ENCODE assay signal across 28 cellular contexts in genomic region chr20:58568441-58568931, GRCh38. TPM values are rescaled to one million over a fixed set of nuclear protein-coding genes. Genes with fewer than 3 reads are reported as not detected.
DNase-seq lines count a peak whose midpoint lies in the region; ATAC-seq, FAIRE-seq and TF ChIP-seq lines count a peak whose summit lies in the region.
"Had no signal": no experiment of that assay in that cellular context is flagged by ENCODE, and none has a peak within 500 bp of the region (broad histone marks: within the 10 kb centered on the region; RNA-seq: fewer than 3 reads in every experiment).

No MANE protein-coding gene starts in this region.

- H3K27ac ChIP-seq in HepG2 (ENCODE audit: extremely low read length, insufficient read depth, low read length): no peak overlapping the region
- no peak overlapping the region for H3K27ac ChIP-seq in right lobe of liver
- peak overlapping the region; percentile 65 for H3K27ac ChIP-seq in hepatocyte
- no peak overlapping the region for H3K27ac ChIP-seq in trophoblast cell (ENCODE audit: low read depth, low read length)
- H3K27ac ChIP-seq in pancreas: no peak overlapping the region
- H3K27ac ChIP-seq: A549, gastroesophageal sphincter, neural progenitor cell, PC-9, upper lobe of right lung had no signal

- H2AK5ac ChIP-seq in trophoblast cell (ENCODE audit: low read length): peak overlapping the region; percentile 44

- H3K23ac ChIP-seq in trophoblast cell (ENCODE audit: low read length): no peak overlapping the region

- intact Hi-C loops in HepG2 (cut with micrococcal nuclease; ENCODE audit: unreplicated experiment): no loop called here
- intact Hi-C loops in right lobe of liver (cut with DNase I): no loop called here
- intact Hi-C loops in Caco-2 (cut with micrococcal nuclease; ENCODE audit: unreplicated experiment): no loop called here
- intact Hi-C loops in pancreas (cut with DNase I): no loop called here

- no peak overlapping the region for H3K4me3 Mint-ChIP-seq in Caco-2 (ENCODE audit: unreplicated experiment)
- H3K4me3 Mint-ChIP-seq: activated CD8-positive, alpha-beta T cell treated with anti-CD3 and anti-CD28 coated beads for 36 hours; activated T-helper 1 cell treated with anti-CD3 and anti-CD28 coated beads, Interleukin-12 subunit alpha, Interleukin-12 subunit beta, Interleukin-2, Interleukin-4 antibody, amounts not matched to agents 30 ng/mL and 10 ng/mL and 1 ng/mL, durations not matched to agents 14 hours and 24 hours and 36 hours; CD4-positive, alpha-beta memory T cell; neural progenitor cell; stimulated activated naive B cell treated with anti-CD40 and anti-IgM and Interleukin-4, amounts not matched to agents 10 μg/mL and 1 μg/mL and 100 μg/mL, for 72 hours had no signal

- H3K9ac ChIP-seq in HepG2 (ENCODE audit: insufficient read depth, low read depth, low read length): no peak overlapping the region
- no peak overlapping the region for H3K9ac ChIP-seq in trophoblast cell (ENCODE audit: low read length)
- H3K9ac ChIP-seq: neural progenitor cell had no signal

- 6% methylated on average over 14 of the region's 17 CpGs for WGBS in HepG2 (ENCODE audit: low lambda C conversion rate)
- WGBS in right lobe of liver (ENCODE audit: insufficient coverage, low coverage, low lambda C conversion rate, missing lambda C conversion rate): 77% methylated on average over 9 of the region's 17 CpGs
- 76% methylated on average over 16 of the region's 17 CpGs for WGBS in hepatocyte (ENCODE audit: low lambda C conversion rate, missing lambda C conversion rate)
- no CpG with 5 or more reads among the region's 17 CpGs for WGBS in trophoblast cell (ENCODE audit: extremely low coverage, insufficient coverage, insufficient read length)
- 51 to 56% methylated on average over 17 of the region's 17 CpGs for WGBS in pancreas, 2 donors

- H3K27ac Mint-ChIP-seq in Caco-2 (ENCODE audit: unreplicated experiment): no peak overlapping the region
- H3K27ac Mint-ChIP-seq: activated CD8-positive, alpha-beta T cell treated with anti-CD3 and anti-CD28 coated beads for 36 hours; activated T-helper 1 cell treated with anti-CD3 and anti-CD28 coated beads, Interleukin-12 subunit alpha, Interleukin-12 subunit beta, Interleukin-2, Interleukin-4 antibody, amounts not matched to agents 30 ng/mL and 10 ng/mL and 1 ng/mL, durations not matched to agents 14 hours and 24 hours and 36 hours; CD4-positive, alpha-beta memory T cell; neural progenitor cell; progenitor cell of endocrine pancreas; stimulated activated naive B cell treated with anti-CD40 and anti-IgM and Interleukin-4, amounts not matched to agents 10 μg/mL and 1 μg/mL and 100 μg/mL, for 72 hours had no signal

- peak overlapping the region; percentile 37 for H2BK12ac ChIP-seq in trophoblast cell (ENCODE audit: low read length)

- POLR2A ChIA-PET in HepG2 (lab: Yijun Ruan, JAX) (no interaction called here), Caco-2 (lab: Charles Lee) (no interaction called here)

- BruUV-seq in HepG2 (replicated peaks; lab: Mats Ljungman, UMichigan): no TSS peak
- BruUV-seq in Caco-2 (replicated peaks; lab: Mats Ljungman, UMichigan): no TSS peak

- peaks cover 22 to 80% of the 10 kb centered on the region in 2 experiments; a peak in 4 of 5 replicates for H3K27me3 ChIP-seq in HepG2 (ENCODE audit: control insufficient read depth in 1 of 2, insufficient read depth in 2 of 2, low read length in 2 of 2)
- H3K27me3 ChIP-seq in right lobe of liver: no peaks in the 10 kb centered on the region
- no peaks in the 10 kb centered on the region for H3K27me3 ChIP-seq in hepatocyte
- no peaks in the 10 kb centered on the region for H3K27me3 ChIP-seq in trophoblast cell (ENCODE audit: insufficient read depth, low read length)
- H3K27me3 ChIP-seq in Caco-2 (replicated peaks; ENCODE audit: control insufficient read depth, insufficient read depth, low read length): no peaks in the 10 kb centered on the region
- no peaks in the 10 kb centered on the region for H3K27me3 ChIP-seq in pancreas
- H3K27me3 ChIP-seq: gastroesophageal sphincter, neural progenitor cell had no signal

- TF ChIP-seq CTCF in HepG2 (CRISPR knock-in tag; IDR thresholded peaks at IDR 0.05) (no peak), right lobe of liver (IDR thresholded peaks at IDR 0.05) (no peak), hepatocyte (IDR thresholded peaks at IDR 0.05; ENCODE audit: poor library complexity) (no peak), Caco-2 (IDR thresholded peaks at IDR 0.05; ENCODE audit: insufficient read depth in 1 of 2, low read depth in 1 of 2, low read length in 1 of 2, severe bottlenecking in 1 of 2, unreplicated experiment in 1 of 2) (no peak), pancreas (IDR thresholded peaks at IDR 0.05) (no peak)

- no peak for DNase-seq in HepG2 (ENCODE audit: low spot score)
- DNase-seq in right lobe of liver: no peak
- DNase-seq in hepatocyte (ENCODE audit: low spot score): no peak
- DNase-seq in trophoblast cell: no peak
- no peak for DNase-seq in T-helper 2 cell
- DNase-seq in Caco-2: no peak
- no peak for DNase-seq in pancreas
- DNase-seq: activated CD8-positive, alpha-beta memory T cell treated with anti-CD3 and anti-CD28 coated beads, Interleukin-2, amount 50 U/mL, for 48 hours; activated CD8-positive, alpha-beta T cell treated with anti-CD3 and anti-CD28 coated beads for 36 hours; activated naive CD4-positive, alpha-beta T cell treated with anti-CD3 and anti-CD28 coated beads, Interleukin-2, amount 50 U/mL, for 16 hours; CD4-positive, alpha-beta memory T cell; DMS153; hypothalamus; Kasumi-1; NCI-H1417; NCI-H2029 treated with DMSO at 0.1 percent for 48 hours; NCI-H524 treated with DMSO at 0.1 percent for 48 hours; PC-9; stimulated activated naive B cell treated with anti-CD40 and anti-IgM and Interleukin-4, amounts not matched to agents 10 μg/mL and 1 μg/mL and 100 μg/mL, for 72 hours; substantia nigra; upper lobe of right lung had no signal

- H3K9me3 ChIP-seq in HepG2 (ENCODE audit: low read length): no peaks in the 10 kb centered on the region
- no peaks in the 10 kb centered on the region for H3K9me3 ChIP-seq in right lobe of liver
- no peaks in the 10 kb centered on the region for H3K9me3 ChIP-seq in hepatocyte (ENCODE audit: low read depth)
- no peaks in the 10 kb centered on the region for H3K9me3 ChIP-seq in trophoblast cell (ENCODE audit: insufficient read depth, low read depth, low read length)
- 0 out of 2 replicates have a peak, but pooled peaks cover 5% of the 10 kb centered on the region for H3K9me3 ChIP-seq in Caco-2
- H3K9me3 ChIP-seq in pancreas: no peaks in the 10 kb centered on the region
- H3K9me3 ChIP-seq: HAP-1, upper lobe of right lung had no signal

- H4K20me1 ChIP-seq in HepG2 (ENCODE audit: insufficient read depth, low read length) (no peaks in the 10 kb centered on the region; the same call in 1 of the 2 replicates), hepatocyte (ENCODE audit: insufficient read depth, poor library complexity, severe bottlenecking) (no peaks in the 10 kb centered on the region)

- H3K36me3 ChIP-seq in HepG2 (replicated peaks in 1 of 2; ENCODE audit: control insufficient read depth in 1 of 2, insufficient read depth in 2 of 2, low read length in 2 of 2): no peaks in the 10 kb centered on the region
- H3K36me3 ChIP-seq in right lobe of liver: no peaks in the 10 kb centered on the region
- H3K36me3 ChIP-seq in hepatocyte (replicated peaks; ENCODE audit: insufficient read depth, low read depth): no peaks in the 10 kb centered on the region
- no peaks in the 10 kb centered on the region for H3K36me3 ChIP-seq in trophoblast cell (ENCODE audit: control insufficient read depth in 1 of 2, insufficient read depth in 2 of 2, low read length in 2 of 2)
- no peaks in the 10 kb centered on the region for H3K36me3 ChIP-seq in Caco-2 (ENCODE audit: control insufficient read depth, insufficient read depth, low read length)
- H3K36me3 ChIP-seq in pancreas: no peaks in the 10 kb centered on the region
- H3K36me3 ChIP-seq: gastroesophageal sphincter, HAP-1, neural progenitor cell, upper lobe of right lung had no signal

- peak overlapping the region; percentile 39 for H3K4ac ChIP-seq in trophoblast cell (ENCODE audit: low read depth, low read length)

- H3K79me2 ChIP-seq in HepG2 (ENCODE audit: insufficient read depth, low read length): no peaks in the 10 kb centered on the region
- H3K79me2 ChIP-seq in hepatocyte: no peaks in the 10 kb centered on the region
- no peaks in the 10 kb centered on the region for H3K79me2 ChIP-seq in trophoblast cell (ENCODE audit: control insufficient read depth, insufficient read depth, low read length, poor library complexity)

- TF ChIP-seq POLR2A in HepG2 (IDR thresholded peaks at IDR 0.05; ENCODE audit: insufficient read depth in 1 of 2, low read depth in 2 of 2, low read length in 2 of 2): no peak
- TF ChIP-seq POLR2A in right lobe of liver (IDR thresholded peaks at IDR 0.05): no peak

- FAIRE-seq in HepG2 (lab: Jason Lieb, UNC) (no peak), pancreas (lab: Jason Lieb, UNC) (no peak)
- FAIRE-seq: A549 had no signal

- no peak overlapping the region for H2BK5ac ChIP-seq in trophoblast cell (ENCODE audit: low read depth, low read length, poor library complexity)

- no peak overlapping the region for H4K8ac ChIP-seq in trophoblast cell (ENCODE audit: low read depth, low read length)

- no peak for TF ChIP-seq RAD21 in HepG2 (CRISPR knock-in tag; IDR thresholded peaks at IDR 0.05)

- H3K4me2 ChIP-seq in HepG2 (ENCODE audit: low read depth, low read length) (no peak overlapping the region), hepatocyte (no peak overlapping the region), trophoblast cell (ENCODE audit: low read length) (no peak overlapping the region)
- H3K4me2 ChIP-seq: A549, neural progenitor cell, PC-9 had no signal

- no peak overlapping the region for H3K14ac ChIP-seq in trophoblast cell (ENCODE audit: low read length)

- peaks cover 8% of the 10 kb centered on the region for H3K79me1 ChIP-seq in trophoblast cell (ENCODE audit: low read length)

- no peaks in the 10 kb centered on the region for H3K9me3 Mint-ChIP-seq in Caco-2 (ENCODE audit: unreplicated experiment)
- H3K9me3 Mint-ChIP-seq: activated T-helper 1 cell treated with anti-CD3 and anti-CD28 coated beads, Interleukin-12 subunit alpha, Interleukin-12 subunit beta, Interleukin-2, Interleukin-4 antibody, amounts not matched to agents 30 ng/mL and 10 ng/mL and 1 ng/mL, durations not matched to agents 14 hours and 24 hours and 36 hours had no signal

- in situ Hi-C loops in HepG2 (cut with HindIII; ENCODE audit: extremely low pct_ligation_motif_present, low pct_unique_long_range_greater_than_20kb): no loop called here

- H4K12ac ChIP-seq in trophoblast cell (ENCODE audit: low read depth, low read length): no peak overlapping the region

- peak overlapping the region; percentile 10 for H4K91ac ChIP-seq in trophoblast cell (ENCODE audit: low read depth, low read length)

- no peak overlapping the region for H2AFZ ChIP-seq in HepG2 (ENCODE audit: low read length)
- H2AFZ ChIP-seq in hepatocyte: no peak overlapping the region
- H2AFZ ChIP-seq in trophoblast cell (ENCODE audit: insufficient read depth, low read length, poor library complexity): no peak overlapping the region
- H2AFZ ChIP-seq: neural progenitor cell, PC-9 had no signal

- CTCF ChIA-PET in HepG2 (lab: Yijun Ruan, JAX; ENCODE audit: low intra/inter-chr PET ratio, low total read pairs) (no interaction called here), Caco-2 (lab: Charles Lee) (no interaction called here)

- no peaks in the 10 kb centered on the region for H3K9me2 ChIP-seq in hepatocyte (replicated peaks; ENCODE audit: insufficient read depth)

- peak overlapping the region; percentile 36 for H2BK120ac ChIP-seq in trophoblast cell (ENCODE audit: insufficient read depth, low read length, poor library complexity)

- peaks cover 18% of the 10 kb centered on the region for H3K4me1 Mint-ChIP-seq in Caco-2 (ENCODE audit: low read depth, unreplicated experiment)
- H3K4me1 Mint-ChIP-seq: stimulated activated naive B cell treated with anti-CD40 and anti-IgM and Interleukin-4, amounts not matched to agents 10 μg/mL and 1 μg/mL and 100 μg/mL, for 72 hours had no signal

- no peak overlapping the region for H3K18ac ChIP-seq in trophoblast cell (ENCODE audit: low read length)

- no peaks in the 10 kb centered on the region for H3K27me3 Mint-ChIP-seq in Caco-2 (ENCODE audit: insufficient read depth, unreplicated experiment)

- H3K36me3 Mint-ChIP-seq in Caco-2 (ENCODE audit: insufficient read depth, unreplicated experiment): no peaks in the 10 kb centered on the region
- H3K36me3 Mint-ChIP-seq: CD4-positive, alpha-beta memory T cell; neural progenitor cell had no signal

- no peak overlapping the region for H3K4me3 ChIP-seq in HepG2 (replicated peaks in 1 of 3; ENCODE audit: insufficient read depth in 1 of 3, low read depth in 2 of 3, low read length in 3 of 3)
- H3K4me3 ChIP-seq in right lobe of liver: no peak overlapping the region
- no peak overlapping the region for H3K4me3 ChIP-seq in hepatocyte
- no peak overlapping the region for H3K4me3 ChIP-seq in trophoblast cell (ENCODE audit: low read depth, low read length)
- no peak overlapping the region for H3K4me3 ChIP-seq in Caco-2 (ENCODE audit: low read depth, low read length)
- no peak overlapping the region for H3K4me3 ChIP-seq in pancreas
- H3K4me3 ChIP-seq: A549, gastroesophageal sphincter, HAP-1, neural progenitor cell, PC-9, upper lobe of right lung had no signal

- ATAC-seq in HepG2 (no peak; the same call in 2 of the 3 replicates), right lobe of liver (no peak), HG03460 (IDR thresholded peaks at IDR 0.05; ENCODE audit: unreplicated experiment) (no peak), pancreas (no peak)
- ATAC-seq: A549; activated CD8-positive, alpha-beta T cell treated with anti-CD3 and anti-CD28 coated beads for 36 hours; gastroesophageal sphincter; stimulated activated naive B cell treated with anti-CD40 and anti-IgM and Interleukin-4, amounts not matched to agents 10 μg/mL and 1 μg/mL and 100 μg/mL, for 72 hours; upper lobe of right lung had no signal

- H3K4me1 ChIP-seq in HepG2 (ENCODE audit: insufficient read depth, low read length) (no peaks in the 10 kb centered on the region), right lobe of liver (no peaks in the 10 kb centered on the region), hepatocyte (ENCODE audit: insufficient read depth) (peaks cover 44% of the 10 kb centered on the region), trophoblast cell (ENCODE audit: control insufficient read depth in 1 of 2, insufficient read depth in 2 of 2, low read length in 2 of 2) (peaks cover 12 to 19% of the 10 kb centered on the region in 2 experiments), Caco-2 (peaks cover 42% of the 10 kb centered on the region), pancreas (no peaks in the 10 kb centered on the region)
- H3K4me1 ChIP-seq: HAP-1, neural progenitor cell, upper lobe of right lung had no signal

- TF ChIP-seq EP300 in HepG2 (IDR thresholded peaks at IDR 0.05; ENCODE audit: low read depth in 2 of 2, low read length in 2 of 2): no peak
- no peak for TF ChIP-seq EP300 in HepG2 (CRISPR knock-in tag; IDR thresholded peaks at IDR 0.05; ENCODE audit: borderline replicate concordance)

RNA-seq across cellular contexts. Expression of gene APCDD1L, which starts 53.3 kb away (rescaled TPM):
- total RNA-seq in HepG2 (2016; rRNA removed; fragmentation: Illumina TruSeq; extraction: Trizol) (not detected in 2 replicates), right lobe of liver (under 1 TPM in 1 of 6 experiments, not detected in 5; 0.04 TPM), hepatocyte (0.23 TPM in 1 of 2 replicates, not detected in the other), Caco-2 (2022) (not detected in 2 replicates), pancreas (under 1 TPM; 0.16 to 0.62 (median 0.32) TPM)
- not detected in 2 replicates for total RNA-seq in HepG2 (2016; cell fraction: cytosol; rRNA removed; fragmentation: Illumina TruSeq; extraction: Trizol; ENCODE audit: low read depth)
- not detected in 2 replicates for total RNA-seq in HepG2 (2016; cell fraction: insoluble cytoplasmic fraction; rRNA removed; fragmentation: Illumina TruSeq; extraction: Trizol)
- not detected in 2 replicates for total RNA-seq in HepG2 (2016; cell fraction: membrane; rRNA removed; fragmentation: Illumina TruSeq; extraction: Trizol)
- not detected in 2 replicates for total RNA-seq in HepG2 (2016; cell fraction: nucleus; rRNA removed; fragmentation: Illumina TruSeq; extraction: Trizol)
- polyA plus RNA-seq in HepG2 (2011; rRNA removed) (not detected in 2 replicates), hepatocyte (0.07 TPM in 1 of 2 replicates, not detected in the other), pancreas (1 to 10 TPM in 1 of 2 donors, under 1 TPM in 1; 0.27 to 1.8 TPM)
- polyA plus RNA-seq in HepG2 (2011; cell fraction: cytosol; rRNA removed): not detected in 2 replicates
- polyA plus RNA-seq in HepG2 (2011; cell fraction: nucleus; rRNA removed): not detected in 2 replicates
- not detected in 2 replicates for polyA plus RNA-seq in HepG2 (2012)
- polyA plus RNA-seq in HepG2 (2016; cell fraction: cytosol; fragmentation: Illumina TruSeq; extraction: Trizol; ENCODE audit: low read depth): not detected in 2 replicates
- not detected in 2 replicates for polyA plus RNA-seq in HepG2 (2016; cell fraction: insoluble cytoplasmic fraction; fragmentation: Illumina TruSeq; extraction: Trizol; ENCODE audit: low read depth)
- polyA plus RNA-seq in HepG2 (2016; cell fraction: membrane; fragmentation: Illumina TruSeq; extraction: Trizol; ENCODE audit: low read depth): not detected in 2 replicates
- not detected in 2 replicates for polyA plus RNA-seq in HepG2 (2016; cell fraction: nucleus; fragmentation: Illumina TruSeq; extraction: Trizol; ENCODE audit: insufficient read depth, low read depth)
- polyA minus RNA-seq in HepG2 (2011; rRNA and poly(A)+ RNA removed; ENCODE audit: low replicate concordance): 0.09 TPM in 1 of 2 replicates, not detected in the other
- polyA minus RNA-seq in HepG2 (2011; cell fraction: cytosol; rRNA and poly(A)+ RNA removed): not detected in 2 replicates
- polyA minus RNA-seq in HepG2 (2011; cell fraction: nucleus; rRNA and poly(A)+ RNA removed): not detected in 2 replicates
- polyA plus RNA-seq in trophoblast cell (2013): 0.14 and 0.18 TPM in 2 replicates
- total RNA-seq: activated CD8-positive, alpha-beta T cell treated with anti-CD3 and anti-CD28 coated beads for 36 hours; activated T-helper 1 cell treated with anti-CD3 and anti-CD28 coated beads, Interleukin-12 subunit alpha, Interleukin-12 subunit beta, Interleukin-2, Interleukin-4 antibody, amounts not matched to agents 30 ng/mL and 10 ng/mL and 1 ng/mL, durations not matched to agents 14 hours and 24 hours and 36 hours; CD4-positive, alpha-beta memory T cell; progenitor cell of endocrine pancreas; upper lobe of right lung had no signal
- polyA plus RNA-seq: A549 had no signal
